Comparison of ENCODE assay signal across 1 cellular context in the genomic region with DNA sequence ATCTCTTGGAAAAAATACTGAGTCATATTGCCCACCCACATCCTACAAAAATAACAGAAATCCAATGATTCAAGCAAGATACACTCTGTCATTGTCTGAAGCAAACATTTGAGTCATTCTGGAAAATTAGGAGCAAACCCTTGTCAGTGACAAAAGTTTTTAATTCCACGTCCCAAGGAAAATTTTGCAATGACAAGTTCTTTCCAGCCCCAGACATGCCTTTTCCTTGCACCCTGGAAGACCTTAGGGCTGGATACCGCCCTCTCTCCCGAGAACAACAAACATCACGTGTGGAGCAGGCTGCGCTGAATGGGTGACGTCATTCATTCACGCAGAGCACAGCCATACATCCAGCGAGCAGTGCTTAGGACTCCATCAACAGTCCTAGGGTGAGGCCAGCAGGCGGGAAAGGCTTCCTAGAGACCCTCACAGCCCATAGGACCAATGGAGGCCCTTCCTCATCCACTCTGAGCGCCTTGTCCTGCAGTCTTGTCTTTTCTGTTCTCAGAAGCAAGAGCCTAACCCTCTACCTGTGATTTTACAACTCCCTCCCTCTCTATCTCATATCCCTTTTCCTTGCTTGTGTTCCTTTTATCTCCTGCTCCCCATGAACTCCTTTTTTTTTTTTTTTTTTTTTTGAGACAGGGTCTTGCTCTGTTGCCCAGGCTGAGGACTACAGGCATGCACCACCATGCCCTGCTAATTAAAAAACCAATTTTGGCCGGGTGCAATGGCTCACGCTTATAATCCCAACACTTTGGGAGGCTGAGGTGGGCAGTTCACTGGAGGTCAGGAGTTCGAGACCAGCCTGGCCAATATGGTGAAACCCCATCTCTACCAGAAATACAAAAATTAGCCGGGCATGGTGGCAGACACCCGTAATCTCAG.
A peak's percentile ranks its signal among the peaks of the same experiment; 100 is the strongest.
TF ChIP-seq lines count a peak whose summit lies in the region.

No MANE protein-coding gene starts in this region.

TF ChIP-seq in K562, 482 proteins besides CTCF, POLR2A, EP300 and RAD21 (continued from another document and continues in another):
- TF ChIP-seq, protein P1, sequence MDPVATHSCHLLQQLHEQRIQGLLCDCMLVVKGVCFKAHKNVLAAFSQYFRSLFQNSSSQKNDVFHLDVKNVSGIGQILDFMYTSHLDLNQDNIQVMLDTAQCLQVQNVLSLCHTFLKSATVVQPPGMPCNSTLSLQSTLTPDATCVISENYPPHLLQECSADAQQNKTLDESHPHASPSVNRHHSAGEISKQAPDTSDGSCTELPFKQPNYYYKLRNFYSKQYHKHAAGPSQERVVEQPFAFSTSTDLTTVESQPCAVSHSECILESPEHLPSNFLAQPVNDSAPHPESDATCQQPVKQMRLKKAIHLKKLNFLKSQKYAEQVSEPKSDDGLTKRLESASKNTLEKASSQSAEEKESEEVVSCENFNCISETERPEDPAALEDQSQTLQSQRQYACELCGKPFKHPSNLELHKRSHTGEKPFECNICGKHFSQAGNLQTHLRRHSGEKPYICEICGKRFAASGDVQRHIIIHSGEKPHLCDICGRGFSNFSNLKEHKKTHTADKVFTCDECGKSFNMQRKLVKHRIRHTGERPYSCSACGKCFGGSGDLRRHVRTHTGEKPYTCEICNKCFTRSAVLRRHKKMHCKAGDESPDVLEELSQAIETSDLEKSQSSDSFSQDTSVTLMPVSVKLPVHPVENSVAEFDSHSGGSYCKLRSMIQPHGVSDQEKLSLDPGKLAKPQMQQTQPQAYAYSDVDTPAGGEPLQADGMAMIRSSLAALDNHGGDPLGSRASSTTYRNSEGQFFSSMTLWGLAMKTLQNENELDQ (CRISPR knock-in tag; IDR thresholded peaks at IDR 0.05; ENCODE audit: borderline replicate concordance): no peak
- peak; percentile 97 for TF ChIP-seq ZNF121 (CRISPR knock-in tag; conservative IDR thresholded peaks at IDR 0.05)
- no peak for TF ChIP-seq HNRNPH1 (optimal IDR thresholded peaks at IDR 0.05; ENCODE audit: low read depth, low read length)
- TF ChIP-seq KLF6 (CRISPR knock-in tag; IDR thresholded peaks at IDR 0.05; ENCODE audit: borderline replicate concordance): no peak
- no peak for TF ChIP-seq ZNF764 (CRISPR knock-in tag; IDR thresholded peaks at IDR 0.05; ENCODE audit: low read depth)
- peak; percentile 82; the same call in 1 of the 2 replicates for TF ChIP-seq RHOXF2B (CRISPR knock-in tag; conservative IDR thresholded peaks at IDR 0.05)
- TF ChIP-seq KLF16 (IDR thresholded peaks at IDR 0.05): no peak
- no peak for TF ChIP-seq BACH1 (tag; IDR thresholded peaks at IDR 0.05)
- no peak for TF ChIP-seq ZNF24 (IDR thresholded peaks at IDR 0.05)
- TF ChIP-seq, protein P2, sequence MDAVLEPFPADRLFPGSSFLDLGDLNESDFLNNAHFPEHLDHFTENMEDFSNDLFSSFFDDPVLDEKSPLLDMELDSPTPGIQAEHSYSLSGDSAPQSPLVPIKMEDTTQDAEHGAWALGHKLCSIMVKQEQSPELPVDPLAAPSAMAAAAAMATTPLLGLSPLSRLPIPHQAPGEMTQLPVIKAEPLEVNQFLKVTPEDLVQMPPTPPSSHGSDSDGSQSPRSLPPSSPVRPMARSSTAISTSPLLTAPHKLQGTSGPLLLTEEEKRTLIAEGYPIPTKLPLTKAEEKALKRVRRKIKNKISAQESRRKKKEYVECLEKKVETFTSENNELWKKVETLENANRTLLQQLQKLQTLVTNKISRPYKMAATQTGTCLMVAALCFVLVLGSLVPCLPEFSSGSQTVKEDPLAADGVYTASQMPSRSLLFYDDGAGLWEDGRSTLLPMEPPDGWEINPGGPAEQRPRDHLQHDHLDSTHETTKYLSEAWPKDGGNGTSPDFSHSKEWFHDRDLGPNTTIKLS (IDR thresholded peaks at IDR 0.05; ENCODE audit: borderline replicate concordance, low read depth): no peak
- TF ChIP-seq OTX1 (CRISPR knock-in tag; IDR thresholded peaks at IDR 0.05): peak; percentile 46; the same call in 1 of the 2 replicates
- 0 out of 2 replicates have a peak, but pooled peaks have one; percentile 31 for TF ChIP-seq ZNF316 (IDR thresholded peaks at IDR 0.05)
- 0 out of 2 replicates have a peak, but pooled peaks have one; percentile 65 for TF ChIP-seq ZNF253 (CRISPR knock-in tag; conservative IDR thresholded peaks at IDR 0.05)
- no peak for TF ChIP-seq POLR2G (IDR thresholded peaks at IDR 0.05; ENCODE audit: low read depth, low read length)
- TF ChIP-seq, protein P3, sequence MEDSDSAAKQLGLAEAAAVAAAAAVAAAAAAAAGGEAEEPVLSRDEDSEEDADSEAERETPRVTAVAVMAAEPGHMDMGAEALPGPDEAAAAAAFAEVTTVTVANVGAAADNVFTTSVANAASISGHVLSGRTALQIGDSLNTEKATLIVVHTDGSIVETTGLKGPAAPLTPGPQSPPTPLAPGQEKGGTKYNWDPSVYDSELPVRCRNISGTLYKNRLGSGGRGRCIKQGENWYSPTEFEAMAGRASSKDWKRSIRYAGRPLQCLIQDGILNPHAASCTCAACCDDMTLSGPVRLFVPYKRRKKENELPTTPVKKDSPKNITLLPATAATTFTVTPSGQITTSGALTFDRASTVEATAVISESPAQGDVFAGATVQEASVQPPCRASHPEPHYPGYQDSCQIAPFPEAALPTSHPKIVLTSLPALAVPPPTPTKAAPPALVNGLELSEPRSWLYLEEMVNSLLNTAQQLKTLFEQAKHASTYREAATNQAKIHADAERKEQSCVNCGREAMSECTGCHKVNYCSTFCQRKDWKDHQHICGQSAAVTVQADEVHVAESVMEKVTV (CRISPR knock-in tag; IDR thresholded peaks at IDR 0.05): peak; percentile 28; the same call in 1 of the 2 replicates
- no peak for TF ChIP-seq KLF1 (tag; IDR thresholded peaks at IDR 0.05)
- no peak for TF ChIP-seq ZKSCAN1 (IDR thresholded peaks at IDR 0.05; ENCODE audit: low read depth, low read length)
- no peak for TF ChIP-seq FOS (IDR thresholded peaks at IDR 0.05; ENCODE audit: extremely low read depth, insufficient read length)
- no peak for TF ChIP-seq SIN3A (IDR thresholded peaks at IDR 0.05; ENCODE audit: borderline replicate concordance in 2 of 2, control insufficient read depth in 1 of 2, low read depth in 2 of 2, low read length in 2 of 2)
- no peak for TF ChIP-seq TCF7L2 (IDR thresholded peaks at IDR 0.05; ENCODE audit: low read depth, low read length)
- no peak for TF ChIP-seq SIX5 (IDR thresholded peaks at IDR 0.05; ENCODE audit: borderline replicate concordance in 1 of 2, insufficient read depth in 1 of 2, low read depth in 1 of 2, low read length in 2 of 2)
- no peak for TF ChIP-seq NCOA2 (IDR thresholded peaks at IDR 0.05; ENCODE audit: partially characterized antibody in 2 of 2)
- no peak for TF ChIP-seq PRPF4 (IDR thresholded peaks at IDR 0.05; ENCODE audit: insufficient read depth, low read depth, low read length, poor library complexity, severe bottlenecking)
- no peak for TF ChIP-seq MEF2A (IDR thresholded peaks at IDR 0.05; ENCODE audit: control insufficient read depth, low read depth, low read length)
- TF ChIP-seq GATAD2A (IDR thresholded peaks at IDR 0.05): no peak
- TF ChIP-seq ZNF146 (CRISPR knock-in tag; IDR thresholded peaks at IDR 0.05; ENCODE audit: unreplicated experiment): no peak
- TF ChIP-seq TCF3 (CRISPR knock-in tag; IDR thresholded peaks at IDR 0.05): no peak
- no peak for TF ChIP-seq CCAR2 (IDR thresholded peaks at IDR 0.05; ENCODE audit: low read depth, low read length)
- peak; percentile 93 for TF ChIP-seq SOX6 (IDR thresholded peaks at IDR 0.05)
- TF ChIP-seq, protein P4, sequence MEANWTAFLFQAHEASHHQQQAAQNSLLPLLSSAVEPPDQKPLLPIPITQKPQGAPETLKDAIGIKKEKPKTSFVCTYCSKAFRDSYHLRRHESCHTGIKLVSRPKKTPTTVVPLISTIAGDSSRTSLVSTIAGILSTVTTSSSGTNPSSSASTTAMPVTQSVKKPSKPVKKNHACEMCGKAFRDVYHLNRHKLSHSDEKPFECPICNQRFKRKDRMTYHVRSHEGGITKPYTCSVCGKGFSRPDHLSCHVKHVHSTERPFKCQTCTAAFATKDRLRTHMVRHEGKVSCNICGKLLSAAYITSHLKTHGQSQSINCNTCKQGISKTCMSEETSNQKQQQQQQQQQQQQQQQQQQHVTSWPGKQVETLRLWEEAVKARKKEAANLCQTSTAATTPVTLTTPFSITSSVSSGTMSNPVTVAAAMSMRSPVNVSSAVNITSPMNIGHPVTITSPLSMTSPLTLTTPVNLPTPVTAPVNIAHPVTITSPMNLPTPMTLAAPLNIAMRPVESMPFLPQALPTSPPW (CRISPR knock-in tag; IDR thresholded peaks at IDR 0.05): no peak; the same call in 1 of the 2 replicates
- TF ChIP-seq BRD4 (IDR thresholded peaks at IDR 0.05): no peak
- TF ChIP-seq RNF2 (IDR thresholded peaks at IDR 0.05): no peak
- no peak for TF ChIP-seq ZNF324 (CRISPR knock-in tag; IDR thresholded peaks at IDR 0.05)
- TF ChIP-seq EZH2 (IDR thresholded peaks at IDR 0.05; ENCODE audit: borderline replicate concordance, low read depth, low read length): no peak
- no peak for TF ChIP-seq ILF3 (IDR thresholded peaks at IDR 0.05; ENCODE audit: borderline replicate concordance)
- TF ChIP-seq, protein P5, sequence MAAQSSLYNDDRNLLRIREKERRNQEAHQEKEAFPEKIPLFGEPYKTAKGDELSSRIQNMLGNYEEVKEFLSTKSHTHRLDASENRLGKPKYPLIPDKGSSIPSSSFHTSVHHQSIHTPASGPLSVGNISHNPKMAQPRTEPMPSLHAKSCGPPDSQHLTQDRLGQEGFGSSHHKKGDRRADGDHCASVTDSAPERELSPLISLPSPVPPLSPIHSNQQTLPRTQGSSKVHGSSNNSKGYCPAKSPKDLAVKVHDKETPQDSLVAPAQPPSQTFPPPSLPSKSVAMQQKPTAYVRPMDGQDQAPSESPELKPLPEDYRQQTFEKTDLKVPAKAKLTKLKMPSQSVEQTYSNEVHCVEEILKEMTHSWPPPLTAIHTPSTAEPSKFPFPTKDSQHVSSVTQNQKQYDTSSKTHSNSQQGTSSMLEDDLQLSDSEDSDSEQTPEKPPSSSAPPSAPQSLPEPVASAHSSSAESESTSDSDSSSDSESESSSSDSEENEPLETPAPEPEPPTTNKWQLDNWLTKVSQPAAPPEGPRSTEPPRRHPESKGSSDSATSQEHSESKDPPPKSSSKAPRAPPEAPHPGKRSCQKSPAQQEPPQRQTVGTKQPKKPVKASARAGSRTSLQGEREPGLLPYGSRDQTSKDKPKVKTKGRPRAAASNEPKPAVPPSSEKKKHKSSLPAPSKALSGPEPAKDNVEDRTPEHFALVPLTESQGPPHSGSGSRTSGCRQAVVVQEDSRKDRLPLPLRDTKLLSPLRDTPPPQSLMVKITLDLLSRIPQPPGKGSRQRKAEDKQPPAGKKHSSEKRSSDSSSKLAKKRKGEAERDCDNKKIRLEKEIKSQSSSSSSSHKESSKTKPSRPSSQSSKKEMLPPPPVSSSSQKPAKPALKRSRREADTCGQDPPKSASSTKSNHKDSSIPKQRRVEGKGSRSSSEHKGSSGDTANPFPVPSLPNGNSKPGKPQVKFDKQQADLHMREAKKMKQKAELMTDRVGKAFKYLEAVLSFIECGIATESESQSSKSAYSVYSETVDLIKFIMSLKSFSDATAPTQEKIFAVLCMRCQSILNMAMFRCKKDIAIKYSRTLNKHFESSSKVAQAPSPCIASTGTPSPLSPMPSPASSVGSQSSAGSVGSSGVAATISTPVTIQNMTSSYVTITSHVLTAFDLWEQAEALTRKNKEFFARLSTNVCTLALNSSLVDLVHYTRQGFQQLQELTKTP (IDR thresholded peaks at IDR 0.05; ENCODE audit: low read depth in 1 of 2, partially characterized antibody in 2 of 2): peak in 1 of 2 experiments; percentile 58
- TF ChIP-seq NFYB (IDR thresholded peaks at IDR 0.05; ENCODE audit: extremely low read depth, insufficient read length): no peak
- TF ChIP-seq, protein P6, sequence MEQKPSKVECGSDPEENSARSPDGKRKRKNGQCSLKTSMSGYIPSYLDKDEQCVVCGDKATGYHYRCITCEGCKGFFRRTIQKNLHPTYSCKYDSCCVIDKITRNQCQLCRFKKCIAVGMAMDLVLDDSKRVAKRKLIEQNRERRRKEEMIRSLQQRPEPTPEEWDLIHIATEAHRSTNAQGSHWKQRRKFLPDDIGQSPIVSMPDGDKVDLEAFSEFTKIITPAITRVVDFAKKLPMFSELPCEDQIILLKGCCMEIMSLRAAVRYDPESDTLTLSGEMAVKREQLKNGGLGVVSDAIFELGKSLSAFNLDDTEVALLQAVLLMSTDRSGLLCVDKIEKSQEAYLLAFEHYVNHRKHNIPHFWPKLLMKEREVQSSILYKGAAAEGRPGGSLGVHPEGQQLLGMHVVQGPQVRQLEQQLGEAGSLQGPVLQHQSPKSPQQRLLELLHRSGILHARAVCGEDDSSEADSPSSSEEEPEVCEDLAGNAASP (IDR thresholded peaks at IDR 0.05): no peak
- TF ChIP-seq HOXB6 (CRISPR knock-in tag; IDR thresholded peaks at IDR 0.05; ENCODE audit: borderline replicate concordance): peak; percentile 83; the same call in 1 of the 2 replicates
- TF ChIP-seq ZNF551 (CRISPR knock-in tag; IDR thresholded peaks at IDR 0.05): no peak
- TF ChIP-seq DMBX1 (CRISPR knock-in tag; IDR thresholded peaks at IDR 0.05; ENCODE audit: borderline replicate concordance): no peak
- no peak for TF ChIP-seq HNRNPK (IDR thresholded peaks at IDR 0.05; ENCODE audit: low read depth, low read length, poor library complexity, severe bottlenecking)
- no peak for TF ChIP-seq RBM15 (IDR thresholded peaks at IDR 0.05; ENCODE audit: insufficient read depth, low read length)
- TF ChIP-seq CEBPG (CRISPR knock-in tag; IDR thresholded peaks at IDR 0.05): peak; percentile 58; the same call in 1 of the 2 replicates
- TF ChIP-seq CEBPG (tag; conservative IDR thresholded peaks at IDR 0.05 in 1 of 2, IDR thresholded peaks at IDR 0.05 in 1 of 2): no peak; a peak in 1 of 4 replicates
- TF ChIP-seq, protein P7, sequence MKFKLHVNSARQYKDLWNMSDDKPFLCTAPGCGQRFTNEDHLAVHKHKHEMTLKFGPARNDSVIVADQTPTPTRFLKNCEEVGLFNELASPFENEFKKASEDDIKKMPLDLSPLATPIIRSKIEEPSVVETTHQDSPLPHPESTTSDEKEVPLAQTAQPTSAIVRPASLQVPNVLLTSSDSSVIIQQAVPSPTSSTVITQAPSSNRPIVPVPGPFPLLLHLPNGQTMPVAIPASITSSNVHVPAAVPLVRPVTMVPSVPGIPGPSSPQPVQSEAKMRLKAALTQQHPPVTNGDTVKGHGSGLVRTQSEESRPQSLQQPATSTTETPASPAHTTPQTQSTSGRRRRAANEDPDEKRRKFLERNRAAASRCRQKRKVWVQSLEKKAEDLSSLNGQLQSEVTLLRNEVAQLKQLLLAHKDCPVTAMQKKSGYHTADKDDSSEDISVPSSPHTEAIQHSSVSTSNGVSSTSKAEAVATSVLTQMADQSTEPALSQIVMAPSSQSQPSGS (CRISPR knock-in tag; IDR thresholded peaks at IDR 0.05): peak; percentile 99
- TF ChIP-seq ZNF134 (CRISPR knock-in tag; conservative IDR thresholded peaks at IDR 0.05): 0 out of 2 replicates have a peak, but pooled peaks have one; percentile 30
- TF ChIP-seq L3MBTL2 (IDR thresholded peaks at IDR 0.05): peak; percentile 88
- TF ChIP-seq, protein P8, sequence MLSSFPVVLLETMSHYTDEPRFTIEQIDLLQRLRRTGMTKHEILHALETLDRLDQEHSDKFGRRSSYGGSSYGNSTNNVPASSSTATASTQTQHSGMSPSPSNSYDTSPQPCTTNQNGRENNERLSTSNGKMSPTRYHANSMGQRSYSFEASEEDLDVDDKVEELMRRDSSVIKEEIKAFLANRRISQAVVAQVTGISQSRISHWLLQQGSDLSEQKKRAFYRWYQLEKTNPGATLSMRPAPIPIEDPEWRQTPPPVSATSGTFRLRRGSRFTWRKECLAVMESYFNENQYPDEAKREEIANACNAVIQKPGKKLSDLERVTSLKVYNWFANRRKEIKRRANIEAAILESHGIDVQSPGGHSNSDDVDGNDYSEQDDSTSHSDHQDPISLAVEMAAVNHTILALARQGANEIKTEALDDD (IDR thresholded peaks at IDR 0.05): no peak
- TF ChIP-seq ZNF175 (CRISPR knock-in tag; IDR thresholded peaks at IDR 0.05; ENCODE audit: low read depth): peak; percentile 69; the same call in 1 of the 2 replicates
- TF ChIP-seq FOXJ3 (CRISPR knock-in tag; IDR thresholded peaks at IDR 0.05): no peak
- peak; percentile 59 for TF ChIP-seq MAFG (tag; conservative IDR thresholded peaks at IDR 0.05)
